Comparison of ENCODE assay signal across 8 cellular contexts in the genomic region with DNA sequence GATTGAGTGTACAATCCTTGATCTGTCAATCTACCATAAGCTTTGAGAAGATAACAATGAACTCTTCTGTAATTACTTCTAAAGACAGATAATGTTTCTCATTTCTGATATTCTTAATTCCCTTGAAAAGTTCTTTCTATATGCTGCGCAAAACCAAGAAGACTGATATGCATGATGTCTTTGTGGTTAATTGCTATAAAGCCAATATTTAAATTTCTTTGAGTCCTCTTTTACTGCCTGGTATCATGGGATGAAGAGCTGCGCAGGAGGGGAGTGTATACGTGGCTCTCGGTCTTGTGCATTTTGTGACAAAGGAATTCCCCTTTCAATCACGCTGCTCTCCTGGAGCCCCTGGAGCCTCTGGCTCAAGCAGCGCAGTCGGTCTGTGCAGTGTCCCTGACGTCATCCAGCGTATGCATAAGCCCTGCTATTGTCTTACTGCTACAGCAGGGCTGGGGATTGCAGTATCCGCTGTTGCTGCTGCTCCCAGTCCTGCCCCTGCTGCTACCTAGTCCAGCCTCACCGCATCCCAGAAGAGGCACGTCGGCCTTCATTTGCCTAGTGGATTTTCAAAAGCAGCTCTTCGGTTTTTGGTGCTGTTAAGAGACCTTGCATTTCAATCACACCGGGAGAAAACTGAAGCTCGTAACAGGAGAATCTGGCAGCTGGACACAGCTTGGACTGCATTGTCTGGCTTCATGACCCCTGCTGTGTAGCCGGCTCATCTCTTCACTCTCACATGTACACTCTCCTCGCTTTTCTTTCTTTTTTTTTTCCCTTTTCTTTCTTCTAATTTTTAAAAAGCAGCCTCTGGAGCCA.
DNase-seq lines count a peak whose midpoint lies in the region; ATAC-seq and TF ChIP-seq lines count a peak whose summit lies in the region.

No MANE protein-coding gene starts in this region.

- intact Hi-C loops in left colon (cut with DNase I, micrococcal nuclease): no loop called here

- H3K4me1 ChIP-seq in suprapubic skin: peaks cover 20% of the 10 kb centered on the region

- TF ChIP-seq EP300 in suprapubic skin (IDR thresholded peaks at IDR 0.05): no peak

- no peaks in the 10 kb centered on the region for H3K27me3 ChIP-seq in suprapubic skin

- H3K9me3 ChIP-seq in suprapubic skin: no peaks in the 10 kb centered on the region

- peak; percentile 44 for ATAC-seq in left colon
- no peak for ATAC-seq in HG03442 (IDR thresholded peaks at IDR 0.05; ENCODE audit: unreplicated experiment)
- ATAC-seq in stimulated activated naive CD8-positive, alpha-beta T cell treated with anti-CD3 and anti-CD28 coated beads, Interleukin-15, Interleukin-2, amounts not matched to agents 100 U/mL and 50 U/mL, for 24 hours: no peak
- no peak for ATAC-seq in HG03025 (IDR thresholded peaks at IDR 0.05; ENCODE audit: low FRiP score, unreplicated experiment)

- no peak for TF ChIP-seq CTCF in coronary artery (IDR thresholded peaks at IDR 0.05)
- TF ChIP-seq CTCF in suprapubic skin (IDR thresholded peaks at IDR 0.05): no peak

- 39% methylated on average over 18 of the region's 18 CpGs for WGBS in suprapubic skin

- TF ChIP-seq POLR2A in suprapubic skin (IDR thresholded peaks at IDR 0.05): no peak

- H3K4me3 ChIP-seq in coronary artery (peak overlapping the region; percentile 62), suprapubic skin (peak overlapping the region; percentile 32)

- H3K27ac ChIP-seq in coronary artery: peak overlapping the region; percentile 56 to 62
- H3K27ac ChIP-seq in suprapubic skin: no peak overlapping the region

- no peaks in the 10 kb centered on the region for H3K36me3 ChIP-seq in suprapubic skin

- DNase-seq in Daoy (ENCODE audit: low read depth) (peak; percentile 91), NCI-H460 (ENCODE audit: extremely low read depth, low read depth) (peak; percentile 83), coronary artery (ENCODE audit: low spot score) (peak; percentile 78), left colon (peak; percentile 16 to 49), suprapubic skin (ENCODE audit: low spot score in 2 of 2) (peak in 1 of 2 donors; percentile 69)
- no peak for DNase-seq in stimulated activated naive CD8-positive, alpha-beta T cell treated with anti-CD3 and anti-CD28 coated beads, Interleukin-15, Interleukin-2, amounts not matched to agents 100 U/mL and 50 U/mL, for 24 hours
